In the genomic region with DNA sequence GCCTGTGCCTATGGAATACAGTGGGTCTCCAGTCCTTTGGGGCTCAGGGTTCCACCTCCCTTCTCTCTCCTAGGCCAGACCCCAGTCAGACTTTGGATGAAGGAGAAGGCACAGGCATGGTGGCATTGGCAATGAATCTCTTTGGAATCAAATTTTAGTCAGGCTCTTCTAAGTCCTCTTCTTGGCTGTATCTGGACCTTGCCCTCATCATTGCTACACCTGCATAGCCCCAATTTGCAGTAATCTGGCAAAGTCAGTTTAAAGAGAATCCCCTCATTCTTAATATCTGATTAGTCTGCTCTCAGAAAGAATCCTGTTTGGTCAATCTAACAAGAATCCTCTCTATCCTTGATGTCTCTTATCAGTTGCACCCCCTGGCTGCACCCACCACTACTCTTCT, we compare ENCODE assay signal across 8 cellular contexts.
"Had no signal": no experiment of that assay in that cellular context is flagged by ENCODE, and none has a peak within 500 bp of the region (broad histone marks: within the 10 kb centered on the region; RNA-seq: fewer than 3 reads in every experiment).

No MANE protein-coding gene starts in this region.

- H3K9me3 Mint-ChIP-seq: HFFc6 had no signal

- H3K27ac ChIP-seq: GM23248 had no signal

- DNase-seq: GM23248, GOT3, H7, HFFc6, KBM-7 had no signal

- H3K4me3 Mint-ChIP-seq: HFFc6, IgD-negative memory B cell had no signal

- H3K36me3 Mint-ChIP-seq: IgD-negative memory B cell had no signal

- H3K4me3 ChIP-seq: GM23248, HAP-1 had no signal

- H3K4me1 Mint-ChIP-seq: IgD-negative memory B cell had no signal

- H3K36me3 ChIP-seq: HAP-1 had no signal

- H3K27ac Mint-ChIP-seq: HFFc6, IgD-negative memory B cell had no signal

- ATAC-seq: HCT116 had no signal

- H3K9me3 ChIP-seq: HAP-1 had no signal

- H3K4me1 ChIP-seq: HAP-1 had no signal

- H2AFZ ChIP-seq: GM23248 had no signal

- H3K9ac ChIP-seq: GM23248 had no signal
